In genomic region chr13:102440259-102440936, GRCh38 we compare ENCODE assay signal across 11 cellular contexts. TPM values are rescaled to one million over a fixed set of nuclear protein-coding genes. Genes with fewer than 3 reads are reported as not detected.
A peak's percentile ranks its signal among the peaks of the same experiment; 100 is the strongest.
DNase-seq lines count a peak whose midpoint lies in the region; ATAC-seq and TF ChIP-seq lines count a peak whose summit lies in the region.
"Had no signal": no experiment of that assay in that cellular context is flagged by ENCODE, and none has a peak within 500 bp of the region (broad histone marks: within the 10 kb centered on the region; RNA-seq: fewer than 3 reads in every experiment).

No MANE protein-coding gene starts in this region.

- in situ Hi-C loops in Caki2 (cut with HindIII; ENCODE audit: low pct_unique_long_range_greater_than_20kb, low sequenced_read_pairs) = no loop called here

- intact Hi-C loops in Right ventricle myocardium inferior (cut with DNase I) = no loop called here
- intact Hi-C loops in left cardiac atrium (cut with DNase I) = no loop called here

- ATAC-seq in HG03108 (IDR thresholded peaks at IDR 0.05; ENCODE audit: unreplicated experiment) = peak; percentile 41
- ATAC-seq in Right ventricle myocardium inferior = no peak
- no peak for ATAC-seq in left cardiac atrium

- no peak for TF ChIP-seq CTCF in GM20000 (IDR thresholded peaks at IDR 0.05; ENCODE audit: extremely low read depth, missing control alignments)

- peak; percentile 86 for DNase-seq in Caki2 (ENCODE audit: low read depth)
- DNase-seq in GM20000 (ENCODE audit: low spot score) = peak; percentile 13
- peak; percentile 14 for DNase-seq in astrocyte of the hippocampus (ENCODE audit: low read depth, low spot score)
- DNase-seq in nucleus accumbens (lab: John Stamatoyannopoulos, UW) = no peak
- no peak for DNase-seq in Right ventricle myocardium inferior (ENCODE audit: missing footprints)
- DNase-seq in left cardiac atrium = no peak
- DNase-seq in putamen (ENCODE audit: low spot score) = no peak
- DNase-seq: activated CD8-positive, alpha-beta memory T cell treated with anti-CD3 and anti-CD28 coated beads, Interleukin-2, amount 50 U/mL, for 4 hours; small intestine; substantia nigra had no signal

RNA-seq across cellular contexts. Expression of gene FGF14, which starts 38.5 kb away (rescaled TPM):
- not detected in 2 replicates for total RNA-seq in Caki2 (2014; rRNA removed; shearing (Covaris generic); ENCODE audit: low replicate concordance)
- total RNA-seq in Right ventricle myocardium inferior = 3.6 TPM
- total RNA-seq in left cardiac atrium = 1 to 10 TPM; 1.3 to 3.7 TPM

Comparison
In these comparisons a context has a peak if more than half of its experiments do, and no peak if none do; other contexts are left out.
1. DNase-seq: peak in Caki2 (single experiment), GM20000 (single experiment) and astrocyte of the hippocampus (single experiment); none in nucleus accumbens (0 of 56), Right ventricle myocardium inferior (single experiment), left cardiac atrium (single experiment) and putamen (single experiment).